17 cellular contexts compared by ENCODE assay signal in genomic region chr19:31269425-31270127, GRCh38.
"Had no signal": no experiment of that assay in that cellular context is flagged by ENCODE, and none has a peak within 500 bp of the region (broad histone marks: within the 10 kb centered on the region; RNA-seq: fewer than 3 reads in every experiment).

No MANE protein-coding gene starts in this region.

- ATAC-seq: activated CD4-positive, CD25-positive, alpha-beta regulatory T cell treated with anti-CD3 and anti-CD28 coated beads, Interleukin-2, amount 50 U/mL, for 24 hours; activated CD8-positive, alpha-beta memory T cell treated with anti-CD3 and anti-CD28 coated beads, Interleukin-2, amount 10 ng/mL, durations not matched to agents 7 days and 5 days; lower lobe of right lung had no signal

- H3K27ac Mint-ChIP-seq: activated CD8-positive, alpha-beta memory T cell treated with anti-CD3 and anti-CD28 coated beads, Interleukin-2, amount 10 ng/mL, durations not matched to agents 7 days and 5 days; activated T-cell treated with anti-CD3 and anti-CD28 coated beads, Interleukin-2, amount 50 U/mL, for 24 hours; stimulated activated naive CD8-positive, alpha-beta T cell treated with anti-CD3 and anti-CD28 coated beads, Interleukin-15, Interleukin-2, amounts not matched to agents 100 ng/mL and 50 ng/mL, for 24 hours had no signal

- H3K27me3 Mint-ChIP-seq: activated CD8-positive, alpha-beta memory T cell treated with anti-CD3 and anti-CD28 coated beads, Interleukin-2, amount 10 ng/mL, durations not matched to agents 7 days and 5 days; activated T-cell treated with anti-CD3 and anti-CD28 coated beads, Interleukin-2, amount 50 U/mL, for 24 hours; stimulated activated naive CD8-positive, alpha-beta T cell treated with anti-CD3 and anti-CD28 coated beads, Interleukin-15, Interleukin-2, amounts not matched to agents 100 ng/mL and 50 ng/mL, for 24 hours had no signal

- H3K36me3 Mint-ChIP-seq: activated CD8-positive, alpha-beta memory T cell treated with anti-CD3 and anti-CD28 coated beads, Interleukin-2, amount 10 ng/mL, durations not matched to agents 7 days and 5 days; naive B cell had no signal

- H3K4me1 Mint-ChIP-seq: activated CD8-positive, alpha-beta memory T cell treated with anti-CD3 and anti-CD28 coated beads, Interleukin-2, amount 10 ng/mL, durations not matched to agents 7 days and 5 days; naive B cell had no signal

- DNase-seq: activated CD8-positive, alpha-beta memory T cell treated with anti-CD3 and anti-CD28 coated beads, Interleukin-2, amount 10 ng/mL, durations not matched to agents 7 days and 5 days; activated gamma-delta T cell treated with Interleukin-2 at 50 U/mL for 16 hours; activated T-cell treated with anti-CD3 and anti-CD28 coated beads, Interleukin-2, amount 50 U/mL, for 24 hours; central memory CD4-positive, alpha-beta T cell; cortex of kidney; effector CD8-positive, alpha-beta T cell; hippocampal formation; lower lobe of right lung; midbrain; naive B cell; nucleus accumbens; stimulated activated CD4-positive, alpha-beta T cell treated with anti-CD3 and anti-CD28 coated beads, Interleukin-15, amount 100 ng/mL, for 24 hours; stimulated activated CD4-positive, alpha-beta T cell treated with anti-CD3 and anti-CD28 coated beads, Interleukin-4, amount 100 ng/mL, for 24 hours; upper lobe of left lung had no signal

- H3K4me3 ChIP-seq: lower lobe of right lung, prostate gland, upper lobe of left lung had no signal

- H3K4me3 Mint-ChIP-seq: activated CD8-positive, alpha-beta memory T cell treated with anti-CD3 and anti-CD28 coated beads, Interleukin-2, amount 10 ng/mL, durations not matched to agents 7 days and 5 days; activated T-cell treated with anti-CD3 and anti-CD28 coated beads, Interleukin-2, amount 50 U/mL, for 24 hours; naive B cell; stimulated activated naive CD8-positive, alpha-beta T cell treated with anti-CD3 and anti-CD28 coated beads, Interleukin-15, Interleukin-2, amounts not matched to agents 100 ng/mL and 50 ng/mL, for 24 hours had no signal

- H3K27me3 ChIP-seq: upper lobe of left lung had no signal

- H3K4me1 ChIP-seq: lower lobe of right lung, prostate gland, upper lobe of left lung had no signal

- H3K9me3 ChIP-seq: lower lobe of right lung, prostate gland, upper lobe of left lung had no signal

- H3K27ac ChIP-seq: lower lobe of right lung, prostate gland, upper lobe of left lung had no signal

- H3K36me3 ChIP-seq: lower lobe of right lung, prostate gland had no signal

- H3K9me3 Mint-ChIP-seq: activated T-cell treated with anti-CD3 and anti-CD28 coated beads, Interleukin-2, amount 50 U/mL, for 24 hours; stimulated activated naive CD8-positive, alpha-beta T cell treated with anti-CD3 and anti-CD28 coated beads, Interleukin-15, Interleukin-2, amounts not matched to agents 100 ng/mL and 50 ng/mL, for 24 hours had no signal
